Comparison of ENCODE assay signal across 24 cellular contexts in genomic region chr10:22531441-22531840, GRCh38.
"Had no signal": no experiment of that assay in that cellular context is flagged by ENCODE, and none has a peak within 500 bp of the region (broad histone marks: within the 10 kb centered on the region; RNA-seq: fewer than 3 reads in every experiment).

No MANE protein-coding gene starts in this region.

- FAIRE-seq: HTR-8/SVneo, RCC 7860 had no signal

- H3K27me3 ChIP-seq: MG63, SJSA1 had no signal

- H3K9me3 ChIP-seq: SJSA1 had no signal

- DNase-seq: Karpas-422, KG1, MG63, NCI-H1092, NCI-H1105 treated with DMSO at 0.1 percent for 48 hours, NCI-H1436, NCI-H187, NCI-H2029, NCI-H2081 treated with DMSO at 0.1 percent for 48 hours, NCI-H2171, NCI-H226, NCI-H446, NCI-H510A, NCI-H524 treated with DMSO at 0.1 percent for 48 hours, NCI-H69, NCI-H774, Right ventricle myocardium superior, RPMI8226, SIG-M5 had no signal

- H3K4me3 ChIP-seq: MG63, SJSA1, SK-N-MC had no signal

- H3K36me3 ChIP-seq: MG63 had no signal

- H3K27ac ChIP-seq: HL-60, SJSA1, SK-N-MC had no signal
